26 cellular contexts compared by ENCODE assay signal in genomic region chr5:89279458-89280036, GRCh38.
"Had no signal": no experiment of that assay in that cellular context is flagged by ENCODE, and none has a peak within 500 bp of the region (broad histone marks: within the 10 kb centered on the region; RNA-seq: fewer than 3 reads in every experiment).

No MANE protein-coding gene starts in this region.

- H3K4me3 Mint-ChIP-seq: activated naive CD4-positive, alpha-beta T cell treated with anti-CD3 and anti-CD28 coated beads for 36 hours; activated naive CD8-positive, alpha-beta T cell treated with anti-CD3 and anti-CD28 coated beads for 36 hours; activated T-helper 1 cell treated with anti-CD3 and anti-CD28 coated beads, Interleukin-12 subunit alpha, Interleukin-12 subunit beta, Interleukin-2, Interleukin-4 antibody, amounts not matched to agents 30 ng/mL and 10 ng/mL and 1 ng/mL, durations not matched to agents 14 hours and 24 hours and 36 hours; naive thymus-derived CD4-positive, alpha-beta T cell had no signal

- H3K36me3 Mint-ChIP-seq: activated naive CD8-positive, alpha-beta T cell treated with anti-CD3 and anti-CD28 coated beads for 36 hours; naive thymus-derived CD4-positive, alpha-beta T cell had no signal

- H3K4me1 ChIP-seq: adrenal gland, testis, transverse colon had no signal

- H3K9me3 Mint-ChIP-seq: activated naive CD4-positive, alpha-beta T cell treated with anti-CD3 and anti-CD28 coated beads for 36 hours; activated naive CD8-positive, alpha-beta T cell treated with anti-CD3 and anti-CD28 coated beads for 36 hours; activated T-helper 1 cell treated with anti-CD3 and anti-CD28 coated beads, Interleukin-12 subunit alpha, Interleukin-12 subunit beta, Interleukin-2, Interleukin-4 antibody, amounts not matched to agents 30 ng/mL and 10 ng/mL and 1 ng/mL, durations not matched to agents 14 hours and 24 hours and 36 hours had no signal

- DNase-seq: activated CD4-positive, alpha-beta T cell treated with anti-CD3 and anti-CD28 coated beads for 48 hours; activated CD4-positive, alpha-beta T cell treated with anti-CD3 and anti-CD28 coated beads, Interleukin-2, amount 50 U/mL, for 48 hours; activated CD8-positive, alpha-beta memory T cell treated with anti-CD3 and anti-CD28 coated beads, Interleukin-2, amount 50 U/mL, for 4 hours; activated effector memory CD4-positive, alpha-beta T cell treated with anti-CD3 and anti-CD28 coated beads, Interleukin-2, amount 50 U/mL, for 16 hours; activated naive CD4-positive, alpha-beta T cell treated with anti-CD3 and anti-CD28 coated beads for 36 hours; activated naive CD8-positive, alpha-beta T cell treated with anti-CD3 and anti-CD28 coated beads for 36 hours; activated T-cell treated with anti-CD3 and anti-CD28 coated beads, Interleukin-2, amount 50 U/mL, for 1 hour; adrenal gland; aorta; brain microvascular endothelial cell; dorsolateral prefrontal cortex; effector memory CD4-positive, alpha-beta T cell; head of caudate nucleus; hippocampal formation; left colon; mammary epithelial cell; naive thymus-derived CD4-positive, alpha-beta T cell; right cardiac atrium; spleen; stimulated activated naive CD4-positive, alpha-beta T cell treated with Interleukin-2 at 50 U/mL for 16 hours; testis; transverse colon had no signal

- H3K27ac Mint-ChIP-seq: activated naive CD4-positive, alpha-beta T cell treated with anti-CD3 and anti-CD28 coated beads for 36 hours; activated naive CD8-positive, alpha-beta T cell treated with anti-CD3 and anti-CD28 coated beads for 36 hours; activated T-helper 1 cell treated with anti-CD3 and anti-CD28 coated beads, Interleukin-12 subunit alpha, Interleukin-12 subunit beta, Interleukin-2, Interleukin-4 antibody, amounts not matched to agents 30 ng/mL and 10 ng/mL and 1 ng/mL, durations not matched to agents 14 hours and 24 hours and 36 hours; naive thymus-derived CD4-positive, alpha-beta T cell had no signal

- ATAC-seq: activated CD4-positive, CD25-positive, alpha-beta regulatory T cell treated with anti-CD3 and anti-CD28 coated beads, Interleukin-2, amount 50 U/mL, for 24 hours; left colon; naive thymus-derived CD4-positive, alpha-beta T cell; right cardiac atrium had no signal

- H3K36me3 ChIP-seq: adrenal gland, brain microvascular endothelial cell, spleen, transverse colon had no signal

- H3K4me1 Mint-ChIP-seq: activated naive CD8-positive, alpha-beta T cell treated with anti-CD3 and anti-CD28 coated beads for 36 hours; naive thymus-derived CD4-positive, alpha-beta T cell had no signal

- H3K27ac ChIP-seq: adrenal gland, brain microvascular endothelial cell, coronary artery, dorsolateral prefrontal cortex, spleen, testis, transverse colon, VCaP had no signal

- H3K4me3 ChIP-seq: adrenal gland, coronary artery, dorsolateral prefrontal cortex, spleen, testis, transverse colon had no signal

- H3K9me3 ChIP-seq: adrenal gland, spleen, testis, transverse colon had no signal

- H3K27me3 ChIP-seq: adrenal gland, brain microvascular endothelial cell, dorsolateral prefrontal cortex, spleen, testis, transverse colon had no signal
